ENCODE assay signal across 17 cellular contexts in the genomic region with DNA sequence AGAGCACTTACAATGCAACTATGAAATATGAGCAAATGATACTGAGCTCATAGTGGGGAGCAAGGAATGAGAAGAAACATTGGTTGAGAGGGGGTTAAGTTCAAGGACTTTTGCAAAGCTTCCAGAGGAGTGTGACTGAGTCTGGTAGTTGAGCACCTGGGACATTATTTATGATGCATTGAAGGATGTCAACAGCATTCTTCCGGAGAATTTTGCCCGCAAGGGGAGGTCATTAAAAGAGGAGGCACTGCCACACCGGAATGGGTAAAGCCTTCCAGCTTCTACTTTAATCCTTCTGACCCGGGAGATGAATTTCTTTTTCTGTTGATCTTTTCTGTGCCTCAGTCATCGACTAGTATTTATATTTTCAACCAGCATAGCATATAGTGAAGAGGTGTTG.
"Had no signal": no experiment of that assay in that cellular context is flagged by ENCODE, and none has a peak within 500 bp of the region (broad histone marks: within the 10 kb centered on the region; RNA-seq: fewer than 3 reads in every experiment).

No MANE protein-coding gene starts in this region.

- ATAC-seq: effector memory CD8-positive, alpha-beta T cell; left colon had no signal

- H3K4me1 Mint-ChIP-seq: activated CD4-positive, alpha-beta T cell treated with anti-CD3 and anti-CD28 coated beads, Interleukin-2, amount 10 ng/mL, durations not matched to agents 24 days and 14 days; central memory CD8-positive, alpha-beta T cell; immature natural killer cell had no signal

- H3K27me3 ChIP-seq: ovary, testis, vagina had no signal

- H3K9me3 Mint-ChIP-seq: activated CD4-positive, alpha-beta T cell treated with anti-CD3 and anti-CD28 coated beads, Interleukin-2, amount 10 ng/mL, durations not matched to agents 24 days and 14 days; activated T-helper 1 cell treated with anti-CD3 and anti-CD28 coated beads, Interleukin-12 subunit alpha, Interleukin-12 subunit beta, Interleukin-2, Interleukin-4 antibody, amounts not matched to agents 30 ng/mL and 10 ng/mL and 1 ng/mL, durations not matched to agents 14 hours and 24 hours and 36 hours; central memory CD8-positive, alpha-beta T cell; effector memory CD8-positive, alpha-beta T cell; immature natural killer cell; nephron progenitor cell; stimulated activated naive CD8-positive, alpha-beta T cell treated with anti-CD3 and anti-CD28 coated beads, Interleukin-15, Interleukin-2, amounts not matched to agents 100 ng/mL and 50 ng/mL, for 24 hours had no signal

- DNase-seq: activated CD4-positive, alpha-beta T cell treated with anti-CD3 and anti-CD28 coated beads, Interleukin-2, amount 10 ng/mL, durations not matched to agents 24 days and 14 days; activated naive CD4-positive, alpha-beta T cell treated with Interleukin-2 at 50 U/mL for 16 hours; effector memory CD8-positive, alpha-beta T cell; erythroblast; hippocampal formation; immature natural killer cell; left colon; nephron progenitor cell; ovary; stimulated activated CD4-positive, alpha-beta T cell treated with anti-CD3 and anti-CD28 coated beads, Interleukin-2, amount 100 ng/mL, for 48 hours; T-helper 1 cell; testis; WERI-Rb-1 had no signal

- H3K27ac Mint-ChIP-seq: activated CD4-positive, alpha-beta T cell treated with anti-CD3 and anti-CD28 coated beads, Interleukin-2, amount 10 ng/mL, durations not matched to agents 24 days and 14 days; activated T-helper 1 cell treated with anti-CD3 and anti-CD28 coated beads, Interleukin-12 subunit alpha, Interleukin-12 subunit beta, Interleukin-2, Interleukin-4 antibody, amounts not matched to agents 30 ng/mL and 10 ng/mL and 1 ng/mL, durations not matched to agents 14 hours and 24 hours and 36 hours; effector memory CD8-positive, alpha-beta T cell; immature natural killer cell; nephron progenitor cell; stimulated activated naive CD8-positive, alpha-beta T cell treated with anti-CD3 and anti-CD28 coated beads, Interleukin-15, Interleukin-2, amounts not matched to agents 100 ng/mL and 50 ng/mL, for 24 hours had no signal

- H3K4me3 ChIP-seq: ovary, testis, vagina had no signal

- H3K4me1 ChIP-seq: testis, vagina had no signal

- H3K36me3 ChIP-seq: ovary, vagina, WERI-Rb-1 had no signal

- H3K4me3 Mint-ChIP-seq: activated CD4-positive, alpha-beta T cell treated with anti-CD3 and anti-CD28 coated beads, Interleukin-2, amount 10 ng/mL, durations not matched to agents 24 days and 14 days; activated T-helper 1 cell treated with anti-CD3 and anti-CD28 coated beads, Interleukin-12 subunit alpha, Interleukin-12 subunit beta, Interleukin-2, Interleukin-4 antibody, amounts not matched to agents 30 ng/mL and 10 ng/mL and 1 ng/mL, durations not matched to agents 14 hours and 24 hours and 36 hours; central memory CD8-positive, alpha-beta T cell; effector memory CD8-positive, alpha-beta T cell; immature natural killer cell; nephron progenitor cell; stimulated activated naive CD8-positive, alpha-beta T cell treated with anti-CD3 and anti-CD28 coated beads, Interleukin-15, Interleukin-2, amounts not matched to agents 100 ng/mL and 50 ng/mL, for 24 hours had no signal

- H3K36me3 Mint-ChIP-seq: immature natural killer cell had no signal

- H3K27me3 Mint-ChIP-seq: stimulated activated naive CD8-positive, alpha-beta T cell treated with anti-CD3 and anti-CD28 coated beads, Interleukin-15, Interleukin-2, amounts not matched to agents 100 ng/mL and 50 ng/mL, for 24 hours had no signal

- H3K27ac ChIP-seq: ovary, testis, vagina, WERI-Rb-1 had no signal

- H3K9me3 ChIP-seq: ovary, testis, vagina had no signal
